In genomic region chr9:121637441-121638222, GRCh38 we compare ENCODE assay signal across 11 cellular contexts. TPM values are rescaled to one million over a fixed set of nuclear protein-coding genes. Genes with fewer than 3 reads are reported as not detected.
DNase-seq lines count a peak whose midpoint lies in the region; ATAC-seq, FAIRE-seq and TF ChIP-seq lines count a peak whose summit lies in the region.
"Had no signal": no experiment of that assay in that cellular context is flagged by ENCODE, and none has a peak within 500 bp of the region (broad histone marks: within the 10 kb centered on the region; RNA-seq: fewer than 3 reads in every experiment).

No MANE protein-coding gene starts in this region.

- TF ChIP-seq RAD21 in HepG2 (CRISPR knock-in tag; IDR thresholded peaks at IDR 0.05): no peak

- CTCF ChIA-PET in HepG2 (lab: Yijun Ruan, JAX; ENCODE audit: low intra/inter-chr PET ratio, low total read pairs): interaction anchor here (1.3 kb wide), 1 partner anchor 47 kb away, joined by 3 read pairs; no protein-coding TSS in a partner anchor

- H3K4me1 ChIP-seq in right lobe of liver (peaks cover 0 to 27% (median 13%) of the 10 kb centered on the region in 4 donors), HepG2 (ENCODE audit: insufficient read depth, low read length) (peaks cover 58% of the 10 kb centered on the region), adrenal gland (replicated peaks in 1 of 2) (peaks cover 9 to 13% of the 10 kb centered on the region in 2 donors), keratinocyte (ENCODE audit: control insufficient read depth, extremely low read depth, insufficient read depth, low read length) (peaks cover 29% of the 10 kb centered on the region)

- H3K27ac ChIP-seq in right lobe of liver: no peak overlapping the region
- no peak overlapping the region for H3K27ac ChIP-seq in HepG2 (ENCODE audit: extremely low read length, insufficient read depth, low read length)
- no peak overlapping the region for H3K27ac ChIP-seq in adrenal gland
- no peak overlapping the region for H3K27ac ChIP-seq in keratinocyte (ENCODE audit: control insufficient read depth, insufficient read depth, low read length)

- intact Hi-C loops in right lobe of liver (cut with DNase I): no loop called here
- intact Hi-C loops in HepG2 (cut with micrococcal nuclease; ENCODE audit: unreplicated experiment): loop anchor here (5.0 kb wide), 1 partner anchor 225 kb away; no protein-coding TSS in a partner anchor
- intact Hi-C loops in adrenal gland (cut with DNase I): no loop called here

- H3K4me3 ChIP-seq in right lobe of liver: no peak overlapping the region
- H3K4me3 ChIP-seq in HepG2 (replicated peaks in 1 of 3; ENCODE audit: insufficient read depth in 1 of 3, low read depth in 2 of 3, low read length in 3 of 3): no peak overlapping the region
- H3K4me3 ChIP-seq in adrenal gland: no peak overlapping the region
- H3K4me3 ChIP-seq in keratinocyte (ENCODE audit: control insufficient read depth in 2 of 3, extremely low read depth in 1 of 3, insufficient read depth in 2 of 3, low read depth in 1 of 3, low read length in 3 of 3): no peak overlapping the region

- ATAC-seq in right lobe of liver (peak; percentile 7 to 60 (median 42)), HepG2 (no peak), GM18517 (IDR thresholded peaks at IDR 0.05; ENCODE audit: unreplicated experiment) (no peak), GM21528 (IDR thresholded peaks at IDR 0.05; ENCODE audit: low FRiP score, unreplicated experiment) (no peak)

- in situ Hi-C loops in HepG2 (cut with HindIII; ENCODE audit: extremely low pct_ligation_motif_present, low pct_unique_long_range_greater_than_20kb): no loop called here

- H3K9me3 ChIP-seq in right lobe of liver: no peaks in the 10 kb centered on the region
- H3K9me3 ChIP-seq in HepG2 (ENCODE audit: low read length): no peaks in the 10 kb centered on the region; the same call in 1 of the 2 replicates
- no peaks in the 10 kb centered on the region for H3K9me3 ChIP-seq in adrenal gland (replicated peaks in 1 of 3)
- no peaks in the 10 kb centered on the region for H3K9me3 ChIP-seq in keratinocyte (ENCODE audit: control insufficient read depth, low read depth, low read length)

- H4K20me1 ChIP-seq in HepG2 (ENCODE audit: insufficient read depth, low read length) (no peaks in the 10 kb centered on the region), keratinocyte (ENCODE audit: control insufficient read depth, extremely low read depth, insufficient read depth, low read length) (no peaks in the 10 kb centered on the region)

- no peaks in the 10 kb centered on the region for H3K36me3 ChIP-seq in right lobe of liver
- H3K36me3 ChIP-seq in HepG2 (replicated peaks in 1 of 2; ENCODE audit: control insufficient read depth in 1 of 2, insufficient read depth in 2 of 2, low read length in 2 of 2): no peaks in the 10 kb centered on the region
- no peaks in the 10 kb centered on the region for H3K36me3 ChIP-seq in adrenal gland (replicated peaks in 1 of 2)
- H3K36me3 ChIP-seq in keratinocyte (ENCODE audit: control insufficient read depth in 2 of 2, extremely low read depth in 1 of 2, insufficient read depth in 2 of 2, low read length in 2 of 2): no peaks in the 10 kb centered on the region

- dilution Hi-C loops in keratinocyte (cut with MboI; ENCODE audit: extremely low pct_ligation_motif_present, low sequenced_read_pairs): no loop called here

- TF ChIP-seq POLR2A in right lobe of liver (IDR thresholded peaks at IDR 0.05): no peak
- TF ChIP-seq POLR2A in HepG2 (IDR thresholded peaks at IDR 0.05; ENCODE audit: insufficient read depth in 1 of 2, low read depth in 2 of 2, low read length in 2 of 2): no peak
- TF ChIP-seq POLR2A in adrenal gland (IDR thresholded peaks at IDR 0.05): no peak

- 49% methylated on average over 9 of the region's 12 CpGs for WGBS in right lobe of liver (ENCODE audit: insufficient coverage, low coverage, low lambda C conversion rate, missing lambda C conversion rate)
- WGBS in HepG2 (ENCODE audit: low lambda C conversion rate): 92% methylated on average over 12 of the region's 12 CpGs
- WGBS in adrenal gland, 4 donors: 55 to 62% (median 59%) methylated on average over 12 of the region's 12 CpGs

- BruUV-seq in HepG2 (replicated peaks; lab: Mats Ljungman, UMichigan): no TSS peak

- FAIRE-seq in HepG2 (lab: Jason Lieb, UNC) (no peak), keratinocyte (lab: Jason Lieb, UNC) (peak; percentile 55)

- TF ChIP-seq CTCF in right lobe of liver (IDR thresholded peaks at IDR 0.05): no peak
- TF ChIP-seq CTCF in HepG2 (CRISPR knock-in tag; IDR thresholded peaks at IDR 0.05): no peak
- TF ChIP-seq CTCF in adrenal gland (IDR thresholded peaks at IDR 0.05): no peak
- TF ChIP-seq CTCF in keratinocyte (optimal IDR thresholded peaks at IDR 0.05 in 1 of 3, IDR thresholded peaks at IDR 0.05 in 1 of 3, conservative IDR thresholded peaks at IDR 0.05 in 1 of 3; ENCODE audit: extremely low read depth in 1 of 3, insufficient read depth in 2 of 3, low read length in 3 of 3): no peak

- DNase-seq in right lobe of liver: peak in 1 of 3 donors; percentile 62
- no peak for DNase-seq in HepG2 (ENCODE audit: low spot score)
- DNase-seq in adrenal gland: peak; percentile 41 to 79 (median 68)
- DNase-seq in keratinocyte (ENCODE audit: low read depth, low spot score): no peak
- no peak for DNase-seq in NOMO-1 treated with dmso at 0.1 percent for 144 hours (lab: John Stamatoyannopoulos, UW; ENCODE audit: unreplicated experiment)
- no peak for DNase-seq in KG1 (lab: John Stamatoyannopoulos, UW)
- DNase-seq: AML-193, NCI-H226, T1000 had no signal

- no peaks in the 10 kb centered on the region for H3K9me1 ChIP-seq in keratinocyte (ENCODE audit: control insufficient read depth, extremely low read depth, insufficient read depth, low read length)

- H3K79me2 ChIP-seq in HepG2 (ENCODE audit: insufficient read depth, low read length): no peaks in the 10 kb centered on the region
- no peaks in the 10 kb centered on the region for H3K79me2 ChIP-seq in keratinocyte (ENCODE audit: control insufficient read depth, insufficient read depth, low read length)

- H3K4me2 ChIP-seq in HepG2 (ENCODE audit: low read depth, low read length): no peak overlapping the region
- H3K4me2 ChIP-seq in keratinocyte (ENCODE audit: control insufficient read depth, extremely low read depth, insufficient read depth, low read depth, low read length): no peak overlapping the region

- H3K9ac ChIP-seq in HepG2 (ENCODE audit: insufficient read depth, low read depth, low read length) (no peak overlapping the region), keratinocyte (ENCODE audit: control insufficient read depth, extremely low read depth, insufficient read depth, low read length) (no peak overlapping the region)

- no peaks in the 10 kb centered on the region for H3K27me3 ChIP-seq in right lobe of liver
- no peaks in the 10 kb centered on the region for H3K27me3 ChIP-seq in HepG2 (ENCODE audit: control insufficient read depth in 1 of 2, insufficient read depth in 2 of 2, low read length in 2 of 2)
- H3K27me3 ChIP-seq in adrenal gland: no peaks in the 10 kb centered on the region
- H3K27me3 ChIP-seq in keratinocyte (ENCODE audit: control insufficient read depth, extremely low read depth, insufficient read depth, low read length): no peaks in the 10 kb centered on the region

- H2AFZ ChIP-seq in HepG2 (ENCODE audit: low read length): no peak overlapping the region
- H2AFZ ChIP-seq in keratinocyte (ENCODE audit: control insufficient read depth, low read length): no peak overlapping the region

- POLR2A ChIA-PET in HepG2 (lab: Yijun Ruan, JAX): interaction anchor here (1.0 kb wide), 1 partner anchor 13 kb away, joined by 3 read pairs; no protein-coding TSS in a partner anchor

- TF ChIP-seq EP300 in HepG2 (IDR thresholded peaks at IDR 0.05; ENCODE audit: low read depth in 2 of 2, low read length in 2 of 2): no peak
- no peak for TF ChIP-seq EP300 in HepG2 (CRISPR knock-in tag; IDR thresholded peaks at IDR 0.05; ENCODE audit: borderline replicate concordance)

TF ChIP-seq in HepG2, 621 proteins besides CTCF, POLR2A, EP300 and RAD21 (continues in another document):
- TF ChIP-seq SCMH1 (CRISPR knock-in tag; IDR thresholded peaks at IDR 0.05; ENCODE audit: borderline replicate concordance) (no peak), ZNF180 (CRISPR knock-in tag; IDR thresholded peaks at IDR 0.05; ENCODE audit: borderline replicate concordance, low read depth) (no peak)

RNA-seq across cellular contexts. Expression of gene DAB2IP, which starts 13.8 kb away (rescaled TPM):
- total RNA-seq in right lobe of liver: 10 to 100 TPM; 15.1 to 21.6 (median 19.0) TPM
- 25.3 and 32.1 TPM in 2 replicates for total RNA-seq in HepG2 (2016; rRNA removed; fragmentation: Illumina TruSeq; extraction: Trizol)
- 2.8 and 5.2 TPM in 2 replicates for total RNA-seq in HepG2 (2016; cell fraction: cytosol; rRNA removed; fragmentation: Illumina TruSeq; extraction: Trizol; ENCODE audit: low read depth)
- 24.3 and 28.3 TPM in 2 replicates for total RNA-seq in HepG2 (2016; cell fraction: insoluble cytoplasmic fraction; rRNA removed; fragmentation: Illumina TruSeq; extraction: Trizol)
- total RNA-seq in HepG2 (2016; cell fraction: membrane; rRNA removed; fragmentation: Illumina TruSeq; extraction: Trizol): 10.8 and 12.3 TPM in 2 replicates
- total RNA-seq in HepG2 (2016; cell fraction: nucleus; rRNA removed; fragmentation: Illumina TruSeq; extraction: Trizol): 23.5 and 29.5 TPM in 2 replicates
- 37.9 and 39.9 TPM in 2 replicates for polyA plus RNA-seq in HepG2 (2011; rRNA removed)
- 20.8 and 29.3 TPM in 2 replicates for polyA plus RNA-seq in HepG2 (2011; cell fraction: cytosol; rRNA removed)
- polyA plus RNA-seq in HepG2 (2011; cell fraction: nucleus; rRNA removed): 42.4 and 54.9 TPM in 2 replicates
- polyA plus RNA-seq in HepG2 (2012): 14.7 and 24.6 TPM in 2 replicates
- 1.9 and 2.6 TPM in 2 replicates for polyA plus RNA-seq in HepG2 (2016; cell fraction: cytosol; fragmentation: Illumina TruSeq; extraction: Trizol; ENCODE audit: low read depth)
- polyA plus RNA-seq in HepG2 (2016; cell fraction: insoluble cytoplasmic fraction; fragmentation: Illumina TruSeq; extraction: Trizol; ENCODE audit: low read depth): 24.2 and 33.5 TPM in 2 replicates
- polyA plus RNA-seq in HepG2 (2016; cell fraction: membrane; fragmentation: Illumina TruSeq; extraction: Trizol; ENCODE audit: low read depth): 5.5 and 5.8 TPM in 2 replicates
- 42.8 and 47.1 TPM in 2 replicates for polyA plus RNA-seq in HepG2 (2016; cell fraction: nucleus; fragmentation: Illumina TruSeq; extraction: Trizol; ENCODE audit: insufficient read depth, low read depth)
- 48.1 and 97.1 TPM in 2 replicates for polyA minus RNA-seq in HepG2 (2011; rRNA and poly(A)+ RNA removed; ENCODE audit: low replicate concordance)
- 26.5 and 29.0 TPM in 2 replicates for polyA minus RNA-seq in HepG2 (2011; cell fraction: cytosol; rRNA and poly(A)+ RNA removed)
- 34.6 and 46.1 TPM in 2 replicates for polyA minus RNA-seq in HepG2 (2011; cell fraction: nucleus; rRNA and poly(A)+ RNA removed)
- 10 to 100 TPM; 38.3 to 52.2 (median 48.4) TPM for total RNA-seq in adrenal gland
- polyA plus RNA-seq in adrenal gland: 10 to 100 TPM; 13.2 to 47.7 (median 20.3) TPM
- polyA plus RNA-seq in keratinocyte: 28.6 to 36.6 TPM (median 30.9 TPM) in 3 replicates
- 15.5 TPM for polyA plus RNA-seq in keratinocyte (2011; ENCODE audit: low read depth)
- 21.9 and 32.2 TPM in 2 replicates for polyA plus RNA-seq in keratinocyte (2011; cell fraction: cytosol; rRNA removed)
- 49.2 and 60.4 TPM in 2 replicates for polyA plus RNA-seq in keratinocyte (2011; cell fraction: nucleus; rRNA removed)
- 17.8 and 33.8 TPM in 2 replicates for polyA plus RNA-seq in keratinocyte (2012; ENCODE audit: low replicate concordance)
- 86.8 to 140 TPM (median 108 TPM) in 3 replicates for polyA minus RNA-seq in keratinocyte
- 62.5 TPM for polyA minus RNA-seq in keratinocyte (2011; cell fraction: cytosol; rRNA and poly(A)+ RNA removed)
- 73.0 and 76.5 TPM in 2 replicates for polyA minus RNA-seq in keratinocyte (2011; cell fraction: nucleus; rRNA and poly(A)+ RNA removed)

Comparison
In these comparisons a context has a peak if more than half of its experiments do, and no peak if none do; other contexts are left out.
1. ATAC-seq: peak in right lobe of liver (4 of 4); none in HepG2 (single experiment), GM18517 (single experiment) and GM21528 (single experiment).
2. DNase-seq: peak in adrenal gland (7 of 7); none in HepG2 (single experiment), keratinocyte (single experiment), NOMO-1 treated with dmso at 0.1 percent for 144 hours (single experiment) and KG1 (single experiment).